8 cellular contexts compared by ENCODE assay signal in the genomic region with DNA sequence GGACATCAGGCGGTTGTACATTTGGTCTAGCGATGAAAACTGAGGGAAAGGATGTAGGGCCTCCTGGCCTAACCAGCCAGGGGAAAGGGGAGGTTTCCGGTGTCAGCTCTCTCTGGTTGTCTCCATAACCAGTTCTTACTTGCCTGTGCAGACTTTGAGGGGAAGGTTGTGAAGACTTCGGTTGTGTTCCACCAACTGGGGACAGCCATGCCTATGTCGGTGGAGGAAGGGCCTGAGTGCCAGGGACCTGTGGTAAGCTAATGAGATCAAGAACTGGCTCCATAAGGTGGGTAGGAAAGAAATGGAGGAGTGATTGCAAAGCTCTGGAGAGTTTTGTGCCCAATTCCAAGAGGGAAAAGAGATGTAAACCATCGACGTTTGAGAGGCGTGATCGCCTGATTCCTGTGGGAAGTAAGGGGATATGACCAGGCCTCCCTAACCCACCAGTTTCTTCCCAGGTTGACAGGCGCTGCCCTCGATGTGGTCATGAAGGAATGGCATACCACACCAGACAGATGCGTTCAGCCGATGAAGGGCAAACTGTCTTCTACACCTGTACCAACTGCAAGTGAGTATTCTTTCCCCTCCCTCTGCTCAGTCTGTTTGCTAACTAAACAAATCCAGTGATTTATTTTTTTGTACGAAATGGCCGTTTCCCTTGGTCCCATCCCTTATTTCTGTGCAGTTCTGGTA. TPM values are rescaled to one million over a fixed set of nuclear protein-coding genes. Genes with fewer than 3 reads are reported as not detected.
DNase-seq lines count a peak whose midpoint lies in the region; ATAC-seq lines count a peak whose summit lies in the region.

No MANE protein-coding gene starts in this region.

- DNase-seq in ACHN (peak; percentile 18), NCI-H226 (no peak)

- peak; percentile 24 for ATAC-seq in GM18498 (IDR thresholded peaks at IDR 0.05; ENCODE audit: unreplicated experiment)
- peak; percentile 2 for ATAC-seq in HG03280 (IDR thresholded peaks at IDR 0.05; ENCODE audit: unreplicated experiment)

- no peaks in the 10 kb centered on the region for H3K27me3 Mint-ChIP-seq in T-helper 1 cell treated with Interleukin-12 subunit alpha and Interleukin-12 subunit beta and Interleukin-4 antibody, amounts not matched to agents 30 μg/mL and 1 μg/mL, for 36 hours (ENCODE audit: low read depth)

- H3K9me3 ChIP-seq in endocrine pancreas (ENCODE audit: control insufficient read depth, low read length): no peaks in the 10 kb centered on the region
- H3K9me3 ChIP-seq in mononuclear cell (ENCODE audit: low read depth, low read length): no peaks in the 10 kb centered on the region

- in situ Hi-C loops in ACHN (cut with HindIII; ENCODE audit: low pct_ligation_motif_present, low pct_unique_long_range_greater_than_20kb, low sequenced_read_pairs): no loop called here

- peak overlapping the region; percentile 91 for H3K9ac ChIP-seq in endocrine pancreas (ENCODE audit: control insufficient read depth, insufficient read depth, low read length)

- peak overlapping the region; percentile 99 for H3K27ac Mint-ChIP-seq in T-helper 1 cell treated with Interleukin-12 subunit alpha and Interleukin-12 subunit beta and Interleukin-4 antibody, amounts not matched to agents 30 μg/mL and 1 μg/mL, for 36 hours

- peaks cover 28% of the 10 kb centered on the region for H3K36me3 Mint-ChIP-seq in T-helper 1 cell treated with Interleukin-12 subunit alpha and Interleukin-12 subunit beta and Interleukin-4 antibody, amounts not matched to agents 30 μg/mL and 1 μg/mL, for 36 hours (ENCODE audit: low read depth)

- H3K4me1 ChIP-seq in endocrine pancreas (ENCODE audit: control insufficient read depth, insufficient read depth, low read length) (peaks cover 7% of the 10 kb centered on the region), mononuclear cell (ENCODE audit: insufficient read depth, low read length) (peaks cover 32% of the 10 kb centered on the region), urinary bladder (ENCODE audit: insufficient read depth) (no peaks in the 10 kb centered on the region)

- peak overlapping the region; percentile 94 for H3K4me3 ChIP-seq in endocrine pancreas (ENCODE audit: control insufficient read depth, insufficient read depth, low read length)
- peak overlapping the region; percentile 79 for H3K4me3 ChIP-seq in mononuclear cell (ENCODE audit: low read length)
- peak overlapping the region; percentile 61 for H3K4me3 ChIP-seq in urinary bladder (ENCODE audit: low read depth, low read length)

- H3K27me3 ChIP-seq in endocrine pancreas (ENCODE audit: control insufficient read depth, insufficient read depth, low read length) (no peaks in the 10 kb centered on the region), mononuclear cell (ENCODE audit: insufficient read depth, low read length) (no peaks in the 10 kb centered on the region)

- H3K36me3 ChIP-seq in endocrine pancreas (ENCODE audit: control insufficient read depth, insufficient read depth, low read length) (no peaks in the 10 kb centered on the region), urinary bladder (ENCODE audit: insufficient read depth) (no peaks in the 10 kb centered on the region)

- peak overlapping the region; percentile 73 for H3K27ac ChIP-seq in urinary bladder (ENCODE audit: low read depth)

- H3K4me1 Mint-ChIP-seq in T-helper 1 cell treated with Interleukin-12 subunit alpha and Interleukin-12 subunit beta and Interleukin-4 antibody, amounts not matched to agents 30 μg/mL and 1 μg/mL, for 36 hours (ENCODE audit: low read depth): peaks cover 28% of the 10 kb centered on the region

- H3K9me3 Mint-ChIP-seq in T-helper 1 cell treated with Interleukin-12 subunit alpha and Interleukin-12 subunit beta and Interleukin-4 antibody, amounts not matched to agents 30 μg/mL and 1 μg/mL, for 36 hours: no peaks in the 10 kb centered on the region

- 44% methylated on average over 15 of the region's 15 CpGs for WGBS in urinary bladder

- peak overlapping the region; percentile 98 for H3K4me3 Mint-ChIP-seq in T-helper 1 cell treated with Interleukin-12 subunit alpha and Interleukin-12 subunit beta and Interleukin-4 antibody, amounts not matched to agents 30 μg/mL and 1 μg/mL, for 36 hours

RNA-seq across cellular contexts. Expression of a gene that starts 0.8 kb away (rescaled TPM):
- 11.4 TPM for total RNA-seq in mononuclear cell
- total RNA-seq in urinary bladder: 19.8 TPM
- polyA plus RNA-seq in urinary bladder: 36.7 TPM

RNA-seq across cellular contexts. Expression of a gene that starts 5.1 kb away (rescaled TPM):
- total RNA-seq in mononuclear cell (29.0 TPM), urinary bladder (13.5 TPM)
- 78.7 TPM for polyA plus RNA-seq in urinary bladder

RNA-seq across cellular contexts. Expression of a gene that starts 13.7 kb away (rescaled TPM):
- total RNA-seq in mononuclear cell (not detected), urinary bladder (0.11 TPM)
- 0.73 TPM for polyA plus RNA-seq in urinary bladder

RNA-seq across cellular contexts. Expression of a gene that starts 51.0 kb away (rescaled TPM):
- total RNA-seq in mononuclear cell (0.10 TPM), urinary bladder (1.3 TPM)
- 9.6 TPM for polyA plus RNA-seq in urinary bladder
